Comparison of ENCODE assay signal across 1 cellular context in genomic region chr10:119653209-119653608, GRCh38.
TF ChIP-seq lines count a peak whose summit lies in the region.

No MANE protein-coding gene starts in this region.

TF ChIP-seq in GM12878, 131 proteins besides CTCF, POLR2A, EP300 and RAD21 (continued from another document):
- TF ChIP-seq ZBTB33 (IDR thresholded peaks at IDR 0.05), result no peak
- TF ChIP-seq LARP7 (IDR thresholded peaks at IDR 0.05), result no peak
- TF ChIP-seq EGR1 (IDR thresholded peaks at IDR 0.05; ENCODE audit: borderline replicate concordance in 1 of 2, low read depth in 2 of 2, low read length in 2 of 2), result no peak
- TF ChIP-seq TCF12 (IDR thresholded peaks at IDR 0.05; ENCODE audit: low read depth, low read length), result no peak
- no peak for TF ChIP-seq CEBPB (IDR thresholded peaks at IDR 0.05; ENCODE audit: borderline replicate concordance in 1 of 2, low read depth in 2 of 2, low read length in 2 of 2)
- no peak for TF ChIP-seq NFYA (IDR thresholded peaks at IDR 0.05; ENCODE audit: borderline replicate concordance, low read depth, low read length)
TF ChIP-seq in GM12878: peak in this region for 0.
